2 cellular contexts compared by ENCODE assay signal in genomic region chr7:92997144-92997543, GRCh38.
TF ChIP-seq lines count a peak whose summit lies in the region.

No MANE protein-coding gene starts in this region.

TF ChIP-seq in IMR-90, 13 proteins besides CTCF, POLR2A, EP300 and RAD21:
- TF ChIP-seq NFE2L2 (IDR thresholded peaks at IDR 0.05; ENCODE audit: low read depth, low read length) (no peak), MAZ (IDR thresholded peaks at IDR 0.05; ENCODE audit: borderline replicate concordance, low read depth, low read length) (no peak), SMC3 (IDR thresholded peaks at IDR 0.05; ENCODE audit: low read depth, low read length) (no peak), RCOR1 (IDR thresholded peaks at IDR 0.05; ENCODE audit: insufficient replicate concordance, low read length) (no peak), USF2 (IDR thresholded peaks at IDR 0.05; ENCODE audit: low read depth, low read length) (no peak), RFX5 (IDR thresholded peaks at IDR 0.05; ENCODE audit: low read depth, low read length) (no peak), CEBPB (IDR thresholded peaks at IDR 0.05; ENCODE audit: low read depth, low read length) (no peak), MXI1 (IDR thresholded peaks at IDR 0.05; ENCODE audit: borderline replicate concordance, low read depth, low read length) (no peak), CHD1 (IDR thresholded peaks at IDR 0.05; ENCODE audit: low read depth, low read length) (no peak), FOS (IDR thresholded peaks at IDR 0.05; ENCODE audit: low read depth, low read length) (no peak), MAFK (IDR thresholded peaks at IDR 0.05; ENCODE audit: low read depth, low read length) (no peak), ELK1 (IDR thresholded peaks at IDR 0.05; ENCODE audit: borderline replicate concordance, low read depth, low read length) (no peak), BHLHE40 (IDR thresholded peaks at IDR 0.05; ENCODE audit: low read depth, low read length) (no peak)
TF ChIP-seq in IMR-90: peak in this region for 0.

TF ChIP-seq in H1, 55 proteins besides CTCF, POLR2A, EP300 and RAD21:
- no peak for TF ChIP-seq HDAC2 (IDR thresholded peaks at IDR 0.05; ENCODE audit: borderline replicate concordance in 1 of 2, low read depth in 2 of 2, low read length in 2 of 2)
- no peak for TF ChIP-seq CREB1 (IDR thresholded peaks at IDR 0.05)
- TF ChIP-seq CHD2 (IDR thresholded peaks at IDR 0.05; ENCODE audit: low read length): no peak
- TF ChIP-seq BRCA1 (IDR thresholded peaks at IDR 0.05; ENCODE audit: low read depth, low read length): no peak
- TF ChIP-seq ATF2 (IDR thresholded peaks at IDR 0.05; ENCODE audit: low read length): no peak
- TF ChIP-seq MAFK (IDR thresholded peaks at IDR 0.05; ENCODE audit: low read depth, low read length): no peak
- no peak for TF ChIP-seq NRF1 (IDR thresholded peaks at IDR 0.05; ENCODE audit: low read depth, low read length)
- TF ChIP-seq POLR2AphosphoS5 (IDR thresholded peaks at IDR 0.05; ENCODE audit: low read depth, low read length): no peak
- no peak for TF ChIP-seq ZNF274 (IDR thresholded peaks at IDR 0.05; ENCODE audit: borderline replicate concordance, extremely low read depth, low read length)
- no peak for TF ChIP-seq GTF2F1 (IDR thresholded peaks at IDR 0.05; ENCODE audit: borderline replicate concordance, low read depth, low read length)
- TF ChIP-seq SIX5 (IDR thresholded peaks at IDR 0.05; ENCODE audit: low read depth, low read length): no peak
